In genomic region chr7:49630513-49630912, GRCh38 we compare ENCODE assay signal across 16 cellular contexts.
DNase-seq lines count a peak whose midpoint lies in the region; ATAC-seq and TF ChIP-seq lines count a peak whose summit lies in the region.
"Had no signal": no experiment of that assay in that cellular context is flagged by ENCODE, and none has a peak within 500 bp of the region (broad histone marks: within the 10 kb centered on the region; RNA-seq: fewer than 3 reads in every experiment).

No MANE protein-coding gene starts in this region.

- H3K27me3 Mint-ChIP-seq in endodermal cell (ENCODE audit: insufficient read depth) = no peaks in the 10 kb centered on the region
- H3K27me3 Mint-ChIP-seq: CD4-positive, alpha-beta T cell had no signal

- intact Hi-C loops in heart right ventricle (cut with DNase I) = loop anchor here in 6 of 10 donors (2.0 to 10.0 kb wide), 7 partner anchors 142 to 217 kb away; partner anchors contain the start of gene VWC2 (in 2 of the 6)
- intact Hi-C loops in right cardiac atrium (cut with DNase I) = loop anchor here in 2 of 4 donors (10.0 kb wide), 1 partner anchor 144 kb away; the partner anchor contains the start of gene VWC2 (in 2 of the 2)

- H3K36me3 ChIP-seq in BE2C = no peaks in the 10 kb centered on the region
- H3K36me3 ChIP-seq in heart right ventricle = no peaks in the 10 kb centered on the region
- H3K36me3 ChIP-seq in endodermal cell (ENCODE audit: control insufficient read depth, insufficient read depth, low read length) = no peaks in the 10 kb centered on the region

- ATAC-seq in heart right ventricle (peak; percentile 79 to 98 (median 94)), right cardiac atrium (peak; percentile 92), GM21576 (IDR thresholded peaks at IDR 0.05; ENCODE audit: unreplicated experiment) (no peak), GM21717 (IDR thresholded peaks at IDR 0.05; ENCODE audit: unreplicated experiment) (no peak), HG03521 (IDR thresholded peaks at IDR 0.05; ENCODE audit: unreplicated experiment) (no peak)
- ATAC-seq: GM12878 had no signal

- peak overlapping the region in 9 of 10 donors; percentile 33 to 92 (median 73) for H3K27ac ChIP-seq in heart right ventricle
- H3K27ac ChIP-seq in right cardiac atrium (ENCODE audit: low read length) = no peak overlapping the region
- H3K27ac ChIP-seq in endodermal cell (ENCODE audit: low read depth, low read length) = no peak overlapping the region

- no peaks in the 10 kb centered on the region for H3K27me3 ChIP-seq in BE2C
- H3K27me3 ChIP-seq in heart right ventricle = no peaks in the 10 kb centered on the region
- H3K27me3 ChIP-seq in right cardiac atrium (ENCODE audit: control insufficient read depth, insufficient read depth) = no peaks in the 10 kb centered on the region
- no peaks in the 10 kb centered on the region for H3K27me3 ChIP-seq in endodermal cell (ENCODE audit: control insufficient read depth, insufficient read depth, low read length, poor library complexity, severe bottlenecking)

- no peak overlapping the region for H3K4me3 Mint-ChIP-seq in endodermal cell
- H3K4me3 Mint-ChIP-seq: CD4-positive, alpha-beta T cell; HFFc6 had no signal

- no peak overlapping the region for H3K9ac ChIP-seq in endodermal cell (ENCODE audit: extremely low read depth, low read length, poor library complexity, severe bottlenecking)

- no peaks in the 10 kb centered on the region for H3K9me3 Mint-ChIP-seq in endodermal cell

- H3K36me3 Mint-ChIP-seq in endodermal cell (ENCODE audit: low read depth) = no peaks in the 10 kb centered on the region

- H3K27ac Mint-ChIP-seq in endodermal cell = no peak overlapping the region
- H3K27ac Mint-ChIP-seq: CD4-positive, alpha-beta T cell; HFFc6 had no signal

- 39 to 43% methylated on average over 7 of the region's 7 CpGs for WGBS in heart right ventricle, 2 donors
- whole genome bisulfite sequencing in right cardiac atrium = 55% methylated on average over 7 of the region's 7 CpGs
- WGBS in endodermal cell (ENCODE audit: insufficient coverage in 1 of 2, insufficient read length in 1 of 2), 2 experiments = 91 to 93% methylated on average over 4 to 7 of the region's 7 CpGs

- H3K4me1 ChIP-seq in BE2C (peaks cover 24% of the 10 kb centered on the region), heart right ventricle (peaks cover 3 to 39% (median 16%) of the 10 kb centered on the region in 9 donors), right cardiac atrium (ENCODE audit: control insufficient read depth, insufficient read depth, low read length) (peaks cover 5% of the 10 kb centered on the region), endodermal cell (ENCODE audit: control insufficient read depth, insufficient read depth, low read length) (no peaks in the 10 kb centered on the region)

- DNase-seq in BE2C (peak; percentile 43), SK-N-DZ (ENCODE audit: low spot score) (peak; percentile 81), heart right ventricle (peak; percentile 21 to 57), right cardiac atrium (peak; percentile 24 to 61 (median 61)), endodermal cell (no peak)
- DNase-seq: ACHN; C1 segment of cervical spinal cord; Calu3; CD4-positive, alpha-beta T cell; DMS 273 treated with DMSO at 0.1 percent for 48 hours; HCEC 1CT; HFFc6 had no signal

- H3K4me1 Mint-ChIP-seq in endodermal cell = no peaks in the 10 kb centered on the region

- H3K4me3 ChIP-seq in BE2C (ENCODE audit: low read depth, low read length) = no peak overlapping the region
- no peak overlapping the region for H3K4me3 ChIP-seq in heart right ventricle
- no peak overlapping the region for H3K4me3 ChIP-seq in right cardiac atrium (ENCODE audit: low read length)
- H3K4me3 ChIP-seq in endodermal cell (ENCODE audit: low read length) = no peak overlapping the region
- H3K4me3 ChIP-seq: GM12878 had no signal

- TF ChIP-seq CTCF in BE2C (IDR thresholded peaks at IDR 0.05; ENCODE audit: low read depth, low read length) = no peak
- no peak for TF ChIP-seq CTCF in heart right ventricle (IDR thresholded peaks at IDR 0.05)
- TF ChIP-seq CTCF in endodermal cell (conservative IDR thresholded peaks at IDR 0.05) = no peak

- no peaks in the 10 kb centered on the region for H3K9me3 ChIP-seq in BE2C
- H3K9me3 ChIP-seq in heart right ventricle = no peaks in the 10 kb centered on the region
- H3K9me3 ChIP-seq in right cardiac atrium (ENCODE audit: control insufficient read depth, low read length) = no peaks in the 10 kb centered on the region
- no peaks in the 10 kb centered on the region for H3K9me3 ChIP-seq in endodermal cell (ENCODE audit: control insufficient read depth, low read length)

Comparison
In these comparisons a context has a peak if more than half of its experiments do, and no peak if none do; other contexts are left out.
1. H3K27ac ChIP-seq: peak in heart right ventricle (9 of 10); none in right cardiac atrium (single experiment) and endodermal cell (single experiment).
2. ATAC-seq: peak in heart right ventricle (8 of 8) and right cardiac atrium (2 of 2); none in GM21576 (single experiment), GM21717 (single experiment) and HG03521 (single experiment).